In genomic region chr11:93741882-93742226, GRCh38 we compare ENCODE assay signal across 8 cellular contexts. TPM values are rescaled to one million over a fixed set of nuclear protein-coding genes. Genes with fewer than 3 reads are reported as not detected.
DNase-seq lines count a peak whose midpoint lies in the region; ATAC-seq and TF ChIP-seq lines count a peak whose summit lies in the region.

No MANE protein-coding gene starts in this region.

- ATAC-seq in HG02981 (IDR thresholded peaks at IDR 0.05; ENCODE audit: unreplicated experiment) = peak; percentile 15
- no peak for ATAC-seq in GM18519 (IDR thresholded peaks at IDR 0.05; ENCODE audit: low FRiP score, unreplicated experiment)

- peak overlapping the region; percentile 14 for H3K18ac ChIP-seq in mesendoderm (ENCODE audit: low read length)

- TF ChIP-seq CTCF in GM10248 (IDR thresholded peaks at IDR 0.05; ENCODE audit: control extremely low read depth, extremely low read depth, low read depth, missing control alignments) (no peak), PC-9 (conservative IDR thresholded peaks at IDR 0.05) (no peak)

- H3K4ac ChIP-seq in mesendoderm (ENCODE audit: low read depth, low read length) = peak overlapping the region; percentile 67

- H4K5ac ChIP-seq in mesendoderm (ENCODE audit: low read length) = no peak overlapping the region

- H3K36me3 ChIP-seq in PC-9 (ENCODE audit: low read depth) = peaks cover 48% of the 10 kb centered on the region
- peaks cover 20 to 27% of the 10 kb centered on the region in 2 donors for H3K36me3 ChIP-seq in duodenal mucosa (ENCODE audit: control insufficient read depth in 1 of 2, insufficient read depth in 2 of 2, low read length in 2 of 2)
- peaks cover 5% of the 10 kb centered on the region for H3K36me3 ChIP-seq in mesendoderm (ENCODE audit: control insufficient read depth, insufficient read depth, low read length)
- H3K36me3 ChIP-seq in urinary bladder (ENCODE audit: insufficient read depth) = no peaks in the 10 kb centered on the region

- H4K8ac ChIP-seq in mesendoderm (ENCODE audit: low read depth, low read length) = no peak overlapping the region

- H3K4me3 ChIP-seq in PC-9 = peak overlapping the region; percentile 81
- H3K4me3 ChIP-seq in duodenal mucosa (ENCODE audit: low read depth in 1 of 2, low read length in 2 of 2) = peak overlapping the region; percentile 75 to 91
- peak overlapping the region; percentile 96 for H3K4me3 ChIP-seq in mesendoderm (ENCODE audit: low read length)
- peak overlapping the region; percentile 89 for H3K4me3 ChIP-seq in urinary bladder (ENCODE audit: low read depth, low read length)

- intact Hi-C loops in PC-9 (cut with micrococcal nuclease; ENCODE audit: unreplicated experiment) = loop anchor here (2.0 kb wide), 1 partner anchor 101 kb away; no protein-coding TSS in a partner anchor

- H2AK5ac ChIP-seq in mesendoderm (ENCODE audit: low read length) = no peak overlapping the region

- peak overlapping the region; percentile 94 for H3K56ac ChIP-seq in mesendoderm (ENCODE audit: low read length)

- H3K79me1 ChIP-seq in mesendoderm (ENCODE audit: low read length) = peaks cover 8% of the 10 kb centered on the region

- H3K27ac ChIP-seq in PC-9 (peak overlapping the region; percentile 99), duodenal mucosa (ENCODE audit: low read depth, low read length) (peak overlapping the region; percentile 80), mesendoderm (ENCODE audit: low read depth, low read length) (peak overlapping the region; percentile 20), urinary bladder (ENCODE audit: low read depth) (peak overlapping the region; percentile 93)

- peaks cover 36% of the 10 kb centered on the region for H4K20me1 ChIP-seq in PC-9 (ENCODE audit: insufficient read depth)

- POLR2A ChIA-PET in GM10248 (lab: Yijun Ruan, JAX) (interaction anchor here (0.6 to 3.6 kb wide), 16 partner anchors 9 to 715 kb away, joined by 3 to 35 read pairs (median 4); partner anchors contain the start of genes CEP295 and MED17), PC-9 (lab: Charles Lee; ENCODE audit: unreplicated experiment) (interaction anchor here (0.5 to 1.4 kb wide), 14 partner anchors 8 to 1122 kb away, joined by 3 to 25 read pairs (median 4); partner anchors contain the start of genes CEP295, MED17 and PANX1)

- no peaks in the 10 kb centered on the region for H3K9me2 ChIP-seq in PC-9 (ENCODE audit: insufficient read depth)

- peak overlapping the region; percentile 76 for H3K23ac ChIP-seq in mesendoderm (ENCODE audit: low read length)

- no peak overlapping the region for H2BK120ac ChIP-seq in mesendoderm (ENCODE audit: low read depth, low read length)

- H3K4me2 ChIP-seq in PC-9 (peak overlapping the region; percentile 88), mesendoderm (ENCODE audit: low read length) (peak overlapping the region; percentile 95)

- H3K27me3 ChIP-seq in PC-9 (ENCODE audit: insufficient read depth, low read depth) (no peaks in the 10 kb centered on the region), duodenal mucosa (ENCODE audit: control insufficient read depth in 1 of 2, insufficient read depth in 2 of 2, low read length in 2 of 2) (no peaks in the 10 kb centered on the region), mesendoderm (ENCODE audit: insufficient read depth, low read length, poor library complexity) (no peaks in the 10 kb centered on the region)

- DNase-seq in 8988T (peak; percentile 41), GM10248 (ENCODE audit: extremely low spot score) (peak; percentile 45), PC-9 (peak; percentile 56 to 95), mesendoderm (peak; percentile 66)

- peak overlapping the region; percentile 70 to 94 for H3K9ac ChIP-seq in duodenal mucosa (ENCODE audit: low read depth in 1 of 2, low read length in 2 of 2)
- peak overlapping the region; percentile 96 for H3K9ac ChIP-seq in mesendoderm (ENCODE audit: low read length)

- H2AFZ ChIP-seq in PC-9 = peak overlapping the region; percentile 92

- no peaks in the 10 kb centered on the region for H3K9me3 ChIP-seq in PC-9 (ENCODE audit: insufficient read depth, low read depth)
- H3K9me3 ChIP-seq in duodenal mucosa (ENCODE audit: control insufficient read depth in 1 of 2, low read length in 2 of 2) = no peaks in the 10 kb centered on the region

- CTCF ChIA-PET in GM10248 (lab: Yijun Ruan, JAX) (interaction anchor here (0.8 to 2.7 kb wide), 9 partner anchors 9 to 1186 kb away, joined by 3 to 11 read pairs (median 4); partner anchors contain the start of gene MED17), PC-9 (lab: Charles Lee) (interaction anchor here (0.6 to 1.5 kb wide), 2 partner anchors 42 to 64 kb away, joined by 6 to 9 read pairs; partner anchors contain the start of gene MED17)

- peaks cover 56% of the 10 kb centered on the region for H3F3A ChIP-seq in PC-9 (ENCODE audit: insufficient read depth, low read depth)

- H3K79me2 ChIP-seq in PC-9 (ENCODE audit: low read depth) = peaks cover 74% of the 10 kb centered on the region
- peaks cover 46% of the 10 kb centered on the region for H3K79me2 ChIP-seq in mesendoderm (ENCODE audit: control insufficient read depth, insufficient read depth, low read length)

- BruUV-seq in PC-9 (replicated peaks; lab: Mats Ljungman, UMichigan) = TSS peak; percentile 68

- H3K4me1 ChIP-seq in PC-9 (replicated peaks; ENCODE audit: insufficient read depth) (peaks cover 29% of the 10 kb centered on the region), duodenal mucosa (ENCODE audit: control insufficient read depth in 1 of 2, insufficient read depth in 2 of 2, low read length in 2 of 2) (peaks cover 41 to 52% of the 10 kb centered on the region in 2 donors), mesendoderm (ENCODE audit: control insufficient read depth, low read depth, low read length) (no peaks in the 10 kb centered on the region), urinary bladder (ENCODE audit: insufficient read depth) (no peaks in the 10 kb centered on the region)

- H2BK15ac ChIP-seq in mesendoderm (replicated peaks; ENCODE audit: low read depth) = no peak overlapping the region

- peak overlapping the region; percentile 68 for H2BK5ac ChIP-seq in mesendoderm (ENCODE audit: low read length)

- WGBS in mesendoderm (ENCODE audit: extremely low coverage, insufficient coverage, low lambda C conversion rate) = no CpG with 5 or more reads among the region's 8 CpGs
- 1% methylated on average over 8 of the region's 8 CpGs for WGBS in urinary bladder

RNA-seq across cellular contexts. Expression of gene C11orf54, which starts 0.4 kb away (rescaled TPM):
- 35.6 and 37.2 TPM in 2 replicates for total RNA-seq in PC-9 (2021)
- polyA plus RNA-seq in mesendoderm (2013, experiment 1 of 2) = 7.6 TPM
- polyA plus RNA-seq in mesendoderm (2013, experiment 2 of 2) = 8.1 TPM
- total RNA-seq in urinary bladder = 65.3 TPM
- 23.0 TPM for polyA plus RNA-seq in urinary bladder

RNA-seq across cellular contexts. Expression of gene TAF1D, which starts 0.6 kb away (rescaled TPM):
- total RNA-seq in PC-9 (2021) (158 and 167 TPM in 2 replicates), urinary bladder (220 TPM)
- 238 TPM for polyA plus RNA-seq in mesendoderm (2013, experiment 1 of 2)
- polyA plus RNA-seq in mesendoderm (2013, experiment 2 of 2) = 235 TPM
- polyA plus RNA-seq in urinary bladder = 65.7 TPM

RNA-seq across cellular contexts. Expression of gene MED17, which starts 42.2 kb away (rescaled TPM):
- total RNA-seq in PC-9 (2021) (26.9 and 37.4 TPM in 2 replicates), urinary bladder (41.9 TPM)
- 22.5 TPM for polyA plus RNA-seq in mesendoderm (2013, experiment 1 of 2)
- polyA plus RNA-seq in mesendoderm (2013, experiment 2 of 2) = 21.6 TPM
- 19.7 TPM for polyA plus RNA-seq in urinary bladder

Comparison
In these comparisons a context has a peak if more than half of its experiments do, and no peak if none do; other contexts are left out.
1. H3K27ac ChIP-seq: peak in every context shown above with its lines; median percentile 99 in PC-9; 93 in urinary bladder; 80 in duodenal mucosa; 20 in mesendoderm.